In genomic region chr9:98255064-98255577, GRCh38 we compare ENCODE assay signal across 8 cellular contexts. TPM values are rescaled to one million over a fixed set of nuclear protein-coding genes. Genes with fewer than 3 reads are reported as not detected.
A peak's percentile ranks its signal among the peaks of the same experiment; 100 is the strongest.
DNase-seq lines count a peak whose midpoint lies in the region; ATAC-seq, FAIRE-seq and TF ChIP-seq lines count a peak whose summit lies in the region.

No MANE protein-coding gene starts in this region.

- H3K23me2 ChIP-seq in H1 (ENCODE audit: low read depth, low read length), result peaks cover 17% of the 10 kb centered on the region; the same call in 1 of the 2 replicates

- 4% methylated on average over 35 of the region's 35 CpGs; no CpG with 5 or more reads in 1 of the 2 experiments for WGBS in H1 (ENCODE audit: extremely low coverage in 1 of 2, insufficient coverage in 1 of 2, insufficient read length in 1 of 2, insufficient replicate concordance in 2 of 2, low coverage in 1 of 2, low lambda C conversion rate in 2 of 2, missing lambda C conversion rate in 1 of 2), 2 experiments

- TF ChIP-seq RAD21 in H1 (IDR thresholded peaks at IDR 0.05 in 1 of 2, conservative IDR thresholded peaks at IDR 0.05 in 1 of 2; ENCODE audit: low read depth in 2 of 2, low read length in 2 of 2), result no peak

- no peak overlapping the region for H2BK20ac ChIP-seq in H1 (ENCODE audit: low read length)

- no peak overlapping the region for H2BK120ac ChIP-seq in H1 (replicated peaks; ENCODE audit: low read depth, low read length)

- peak overlapping the region; percentile 59 for H3K27ac Mint-ChIP-seq in activated T-cell treated with anti-CD3 and anti-CD28 coated beads, Interleukin-2, amount 50 U/mL, for 24 hours

- no peak overlapping the region for H3K14ac ChIP-seq in H1 (ENCODE audit: insufficient read length)

- no peaks in the 10 kb centered on the region; the same call in 1 of the 2 replicates for H3K36me3 ChIP-seq in Panc1 (ENCODE audit: control insufficient read depth, insufficient read depth, low read length)
- H3K36me3 ChIP-seq in H1 (ENCODE audit: control insufficient read depth in 2 of 4, insufficient read depth in 4 of 4, low read length in 3 of 4), result no peaks in the 10 kb centered on the region; a peak in 1 of 8 replicates
- H3K36me3 ChIP-seq in mucosa of stomach (ENCODE audit: control insufficient read depth, insufficient read depth, low read length), result no peaks in the 10 kb centered on the region

- H3K4ac ChIP-seq in H1 (replicated peaks; ENCODE audit: insufficient read length, low read depth, low read length), result no peak overlapping the region

- H3K9ac ChIP-seq in H1 (replicated peaks in 1 of 4; ENCODE audit: extremely low read depth in 1 of 4, low read depth in 3 of 4, low read length in 3 of 4) (peak overlapping the region; percentile 20 to 87 (median 46); a peak in 6 of 7 replicates), mucosa of stomach (ENCODE audit: low read length) (peak overlapping the region; percentile 87)

- no peak for FAIRE-seq in H1 (lab: Jason Lieb, UNC)

- H3K9me3 Mint-ChIP-seq in activated T-cell treated with anti-CD3 and anti-CD28 coated beads, Interleukin-2, amount 50 U/mL, for 24 hours, result no peaks in the 10 kb centered on the region

- H2AFZ ChIP-seq in H1 (ENCODE audit: low read length), result peak overlapping the region; percentile 47; the same call in 1 of the 2 replicates

- H3K9me3 ChIP-seq in Panc1 (ENCODE audit: control insufficient read depth, insufficient read depth, low read depth, low read length) (no peaks in the 10 kb centered on the region), H1 (ENCODE audit: insufficient read depth in 2 of 2, low read depth in 1 of 2, low read length in 1 of 2) (no peaks in the 10 kb centered on the region), mucosa of stomach (ENCODE audit: control insufficient read depth, low read length) (no peaks in the 10 kb centered on the region)

- H4K91ac ChIP-seq in H1 (replicated peaks; ENCODE audit: insufficient read length, low read length), result no peak overlapping the region

- peaks cover 0 to 6% of the 10 kb centered on the region in 2 experiments for H4K20me1 ChIP-seq in H1 (replicated peaks in 1 of 2; ENCODE audit: control insufficient read depth in 1 of 2, insufficient read depth in 2 of 2, low read length in 2 of 2)

- H3K27ac ChIP-seq in Panc1 (ENCODE audit: low read length) (peak overlapping the region; percentile 63), H1 (ENCODE audit: low read depth, low read length) (no peak overlapping the region)

- 0 out of 2 replicates have a peak overlapping the region, but pooled peaks have one; percentile 39 for H2BK12ac ChIP-seq in H1 (ENCODE audit: low read depth, low read length)

- H4K5ac ChIP-seq in H1 (ENCODE audit: insufficient read length, low read depth, low read length), result no peak overlapping the region

- H2BK15ac ChIP-seq in H1 (ENCODE audit: low read length), result peak overlapping the region; percentile 53; the same call in 1 of the 2 replicates

- no peak overlapping the region for H3K23ac ChIP-seq in H1 (ENCODE audit: insufficient read length)

- peak; percentile 25 for ATAC-seq in HG02678 (IDR thresholded peaks at IDR 0.05; ENCODE audit: unreplicated experiment)
- ATAC-seq in Panc1, result peak; percentile 37

- H3K4me2 ChIP-seq in H1 (ENCODE audit: insufficient read depth in 1 of 2, low read depth in 2 of 2, low read length in 2 of 2), result peak overlapping the region; percentile 94 to 96

- H3K4me1 ChIP-seq in Panc1 (ENCODE audit: control insufficient read depth, insufficient read depth, low read length), result peaks cover 15% of the 10 kb centered on the region
- peaks cover 0 to 4% (median 1%) of the 10 kb centered on the region in 4 experiments; a peak in 5 of 7 replicates for H3K4me1 ChIP-seq in H1 (replicated peaks in 1 of 4; ENCODE audit: control insufficient read depth in 3 of 4, insufficient read depth in 4 of 4, low read length in 3 of 4)
- peaks cover 22% of the 10 kb centered on the region for H3K4me1 ChIP-seq in mucosa of stomach (ENCODE audit: control insufficient read depth, insufficient read depth, low read length)

- H3K4me3 ChIP-seq in Panc1 (ENCODE audit: low read depth in 2 of 2, low read length in 2 of 2) (peak overlapping the region; percentile 82 to 87), H1 (ENCODE audit: extremely low read depth in 1 of 4, insufficient read depth in 2 of 4, low read depth in 3 of 4, low read length in 4 of 4) (peak overlapping the region; percentile 80 to 93 (median 88)), mucosa of stomach (ENCODE audit: low read length) (peak overlapping the region; percentile 67)

- peak overlapping the region; percentile 39; the same call in 1 of the 2 replicates for H2BK5ac ChIP-seq in H1 (ENCODE audit: low read depth, low read length)

- H3K4me3 Mint-ChIP-seq in activated T-cell treated with anti-CD3 and anti-CD28 coated beads, Interleukin-2, amount 50 U/mL, for 24 hours, result peak overlapping the region; percentile 93

- H3K56ac ChIP-seq in H1 (replicated peaks; ENCODE audit: insufficient read length, low read depth, low read length), result no peak overlapping the region

- no peak for TF ChIP-seq CTCF in Panc1 (IDR thresholded peaks at IDR 0.05)
- no peak for TF ChIP-seq CTCF in H1 (IDR thresholded peaks at IDR 0.05; ENCODE audit: control extremely low read depth in 1 of 3, insufficient read depth in 1 of 3, low read depth in 1 of 3, low read length in 3 of 3)
- TF ChIP-seq CTCF in GM13976 (IDR thresholded peaks at IDR 0.05; ENCODE audit: borderline replicate concordance, control extremely low read depth, extremely low read depth, insufficient read depth, missing control alignments), result no peak

- TF ChIP-seq POLR2A in H1 (IDR thresholded peaks at IDR 0.05; ENCODE audit: control extremely low read depth in 1 of 2, low read depth in 2 of 2, low read length in 2 of 2), result no peak; a peak in 1 of 3 replicates

- peaks cover 0 to 8% of the 10 kb centered on the region in 2 experiments; a peak in 2 of 4 replicates for H3K79me2 ChIP-seq in H1 (ENCODE audit: control insufficient read depth in 1 of 2, insufficient read depth in 2 of 2, low read length in 2 of 2)

- TF ChIP-seq EP300 in H1 (IDR thresholded peaks at IDR 0.05; ENCODE audit: borderline replicate concordance in 1 of 2, low read depth in 2 of 2, low read length in 2 of 2), result no peak

- CTCF ChIA-PET in Panc1 (lab: Charles Lee), result no interaction called here
- CTCF ChIA-PET in H1 (lab: Charles Lee; ENCODE audit: partially characterized antibody), result interaction anchor here (0.6 to 4.0 kb wide), 13 partner anchors 9 to 510 kb away, joined by 3 to 27 read pairs (median 5); partner anchors contain the start of genes CORO2A and TRIM14

- H4K8ac ChIP-seq in H1 (ENCODE audit: extremely low read depth, insufficient read depth, low read length), result no peak overlapping the region

- H3K36me3 Mint-ChIP-seq in activated T-cell treated with anti-CD3 and anti-CD28 coated beads, Interleukin-2, amount 50 U/mL, for 24 hours (ENCODE audit: low read depth), result peaks cover 12% of the 10 kb centered on the region

- no peak for DNase-seq in activated T-cell treated with anti-CD3 and anti-CD28 coated beads, Interleukin-2, amount 50 U/mL, for 24 hours
- no peak for DNase-seq in activated T-cell treated with anti-CD3 and anti-CD28 coated beads for 4 hours
- DNase-seq in Panc1 (ENCODE audit: low read depth, low spot score), result no peak
- DNase-seq in H1 (ENCODE audit: low read depth in 1 of 2, low spot score in 2 of 2), result no peak
- DNase-seq in GM13976 (ENCODE audit: low spot score), result no peak
- DNase-seq in cerebellum (ENCODE audit: low spot score), result no peak

- H3K18ac ChIP-seq in H1 (ENCODE audit: extremely low read depth, low read length), result peak overlapping the region; percentile 48

- intact Hi-C loops in Panc1 (cut with micrococcal nuclease; ENCODE audit: unreplicated experiment), result no loop called here

- BruUV-seq in Panc1 (replicated peaks; lab: Mats Ljungman, UMichigan), result no TSS peak

- no peaks in the 10 kb centered on the region for H3K27me3 Mint-ChIP-seq in activated T-cell treated with anti-CD3 and anti-CD28 coated beads, Interleukin-2, amount 50 U/mL, for 24 hours

- in situ Hi-C loops in Panc1 (cut with HindIII; ENCODE audit: low pct_unique_long_range_greater_than_20kb, low sequenced_read_pairs) (no loop called here), GM13976 (cut with MboI; ENCODE audit: low sequenced_read_pairs, unreplicated experiment) (loop anchor here (5.0 kb wide), 1 partner anchor 183 kb away; no protein-coding TSS in a partner anchor)

- POLR2A ChIA-PET in Panc1 (lab: Charles Lee) (interaction anchor here (0.6 kb wide), 1 partner anchor 199 kb away, joined by 3 read pairs; the partner anchor contains the start of gene NANS), H1 (lab: Charles Lee; ENCODE audit: partially characterized antibody) (interaction anchor here (0.8 to 2.4 kb wide), 12 partner anchors 8 to 182 kb away, joined by 3 to 27 read pairs (median 4); no protein-coding TSS in a partner anchor)

- no peak overlapping the region for H2AK5ac ChIP-seq in H1 (ENCODE audit: low read depth, low read length)

- peaks cover 6% of the 10 kb centered on the region; the same call in 1 of the 2 replicates for H3K79me1 ChIP-seq in H1 (ENCODE audit: low read depth, low read length)

- no peaks in the 10 kb centered on the region for H3K27me3 ChIP-seq in Panc1 (ENCODE audit: control insufficient read depth, insufficient read depth, low read length)
- H3K27me3 ChIP-seq in H1 (replicated peaks in 1 of 4; ENCODE audit: control insufficient read depth in 3 of 4, extremely low read depth in 1 of 4, insufficient read depth in 3 of 4, low read length in 3 of 4), result no peaks in the 10 kb centered on the region
- H3K27me3 ChIP-seq in mucosa of stomach (ENCODE audit: control insufficient read depth, insufficient read depth, low read length), result no peaks in the 10 kb centered on the region

- peaks cover 26% of the 10 kb centered on the region for H3K4me1 Mint-ChIP-seq in activated T-cell treated with anti-CD3 and anti-CD28 coated beads, Interleukin-2, amount 50 U/mL, for 24 hours (ENCODE audit: low read depth)

TF ChIP-seq in H1, 55 proteins besides CTCF, POLR2A, EP300 and RAD21 (continues in another document):
- TF ChIP-seq FOSL1 (IDR thresholded peaks at IDR 0.05; ENCODE audit: insufficient read depth, low read depth, low read length), result no peak
- TF ChIP-seq ASH2L (IDR thresholded peaks at IDR 0.05; ENCODE audit: low read length), result peak; percentile 43
- TF ChIP-seq BACH1 (IDR thresholded peaks at IDR 0.05; ENCODE audit: low read length), result no peak
- TF ChIP-seq SAP30 (IDR thresholded peaks at IDR 0.05; ENCODE audit: insufficient read depth, insufficient replicate concordance, low read length), result peak; percentile 57

RNA-seq across cellular contexts. Expression of gene TBC1D2, which starts 0.3 kb away (rescaled TPM):
- 2.4 TPM for total RNA-seq in Panc1 (2021; ENCODE audit: unreplicated experiment)
- polyA plus RNA-seq in Panc1 (2012; ENCODE audit: insufficient read length), result 1.8 TPM
- total RNA-seq in H1 (2021; fragmentation: NEBNext Ultra II Directional; extraction: Animal tissue kit (Norgen Biotek cat#: 25700)), result 7.4 and 8.0 TPM in 2 replicates
- polyA plus RNA-seq in H1 (2011; rRNA removed), result 7.4 and 10.9 TPM in 2 replicates
- polyA plus RNA-seq in H1 (2011; cell fraction: cytosol; rRNA removed), result 7.7 TPM
- polyA plus RNA-seq in H1 (2011; cell fraction: nucleus; rRNA removed), result 15.0 TPM
- polyA plus RNA-seq in H1 (2012, experiment 1 of 2), result 4.2 to 6.0 TPM (median 4.9 TPM) in 4 replicates
- polyA plus RNA-seq in H1 (2012, experiment 2 of 2), result 4.4 TPM
- 7.4 TPM for polyA plus RNA-seq in H1 (2013, experiment 1 of 2)
- 6.9 TPM for polyA plus RNA-seq in H1 (2013, experiment 2 of 2)
- polyA minus RNA-seq in H1 (2011; rRNA and poly(A)+ RNA removed), result 7.0 and 7.4 TPM in 2 replicates
- polyA minus RNA-seq in H1 (2011; cell fraction: cytosol; rRNA and poly(A)+ RNA removed), result 4.3 TPM
- 8.0 TPM for polyA minus RNA-seq in H1 (2011; cell fraction: nucleus; rRNA and poly(A)+ RNA removed)
- total RNA-seq in cerebellum, result 3.7 TPM
